Comparison of ENCODE assay signal across 1 cellular context in the genomic region with DNA sequence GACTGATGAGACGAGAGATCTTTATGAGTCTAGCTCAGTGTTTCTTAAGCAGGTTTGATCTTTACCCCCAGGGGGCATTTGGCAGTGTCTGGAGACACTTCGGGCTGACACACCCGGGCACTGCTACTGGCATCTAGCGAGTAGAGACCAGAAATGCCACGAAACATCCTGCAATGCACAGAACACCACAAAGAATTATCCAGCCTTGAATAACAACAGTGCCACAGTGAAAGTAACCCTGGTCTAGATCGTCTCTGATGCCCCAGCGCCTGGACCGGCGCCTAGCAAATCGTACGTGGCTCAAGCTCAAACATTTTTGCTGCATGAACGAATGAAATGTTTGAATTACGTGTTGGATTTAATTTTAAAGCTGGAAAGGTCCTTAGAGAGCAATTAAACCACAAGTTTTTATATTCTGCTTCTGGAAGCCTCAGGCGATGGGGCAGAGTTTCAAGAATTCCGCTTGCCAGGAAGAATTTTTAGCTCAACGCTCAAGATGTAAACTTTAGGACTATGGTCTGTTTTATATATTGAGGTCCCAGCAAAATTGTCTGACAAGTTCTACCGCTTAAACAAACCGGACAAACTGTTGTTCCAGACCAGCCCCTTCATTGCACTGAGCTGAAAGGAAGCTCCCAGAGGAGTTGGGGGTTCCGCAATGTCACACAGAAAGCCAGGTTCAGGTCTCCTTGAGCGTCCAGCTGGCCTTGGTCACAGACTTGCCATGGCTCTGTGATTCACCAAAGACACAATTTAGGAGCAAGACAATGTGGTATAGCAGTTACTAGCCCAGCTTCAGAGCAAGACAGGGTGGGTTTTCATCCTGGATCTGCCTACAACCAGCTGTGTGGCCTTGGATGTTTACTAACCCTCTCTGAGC.
TF ChIP-seq lines count a peak whose summit lies in the region.

No MANE protein-coding gene starts in this region.

TF ChIP-seq in WTC11, 78 proteins besides CTCF, POLR2A, EP300 and RAD21 (continued from another document):
- TF ChIP-seq, protein P1, sequence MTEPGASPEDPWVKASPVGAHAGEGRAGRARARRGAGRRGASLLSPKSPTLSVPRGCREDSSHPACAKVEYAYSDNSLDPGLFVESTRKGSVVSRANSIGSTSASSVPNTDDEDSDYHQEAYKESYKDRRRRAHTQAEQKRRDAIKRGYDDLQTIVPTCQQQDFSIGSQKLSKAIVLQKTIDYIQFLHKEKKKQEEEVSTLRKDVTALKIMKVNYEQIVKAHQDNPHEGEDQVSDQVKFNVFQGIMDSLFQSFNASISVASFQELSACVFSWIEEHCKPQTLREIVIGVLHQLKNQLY (CRISPR knock-in tag; IDR thresholded peaks at IDR 0.05) = no peak
- TF ChIP-seq ATF1 (CRISPR knock-in tag; IDR thresholded peaks at IDR 0.05) (no peak), NR3C1 (CRISPR knock-in tag; conservative IDR thresholded peaks at IDR 0.05; ENCODE audit: low read depth) (no peak), JAZF1 (CRISPR knock-in tag; IDR thresholded peaks at IDR 0.05) (no peak)
